ENCODE assay signal across 20 cellular contexts in the genomic region with DNA sequence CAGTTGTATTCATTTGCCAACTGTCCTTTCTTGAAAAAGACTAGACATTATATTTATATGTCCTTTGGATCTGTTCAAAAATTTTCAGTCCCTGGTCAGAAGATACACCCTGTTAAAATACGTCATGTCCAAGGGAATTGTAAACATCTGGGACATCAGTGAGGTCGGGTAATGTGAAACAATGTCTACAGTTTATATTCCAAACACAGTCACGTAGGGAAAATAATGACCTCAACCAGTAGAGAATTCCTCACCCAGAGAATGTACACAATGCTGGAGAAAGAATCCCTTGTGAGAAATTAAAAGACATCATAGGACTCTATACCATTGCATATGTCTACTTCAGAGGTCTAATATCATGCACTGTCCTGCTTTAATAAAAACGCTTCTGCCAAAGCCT.
DNase-seq lines count a peak whose midpoint lies in the region; ATAC-seq, FAIRE-seq and TF ChIP-seq lines count a peak whose summit lies in the region.
"Had no signal": no experiment of that assay in that cellular context is flagged by ENCODE, and none has a peak within 500 bp of the region (broad histone marks: within the 10 kb centered on the region; RNA-seq: fewer than 3 reads in every experiment).

No MANE protein-coding gene starts in this region.

- H3K4me1 ChIP-seq in Panc1 (ENCODE audit: control insufficient read depth, insufficient read depth, low read length): no peaks in the 10 kb centered on the region
- H3K4me1 ChIP-seq: BE2C had no signal

- intact Hi-C loops in Panc1 (cut with micrococcal nuclease; ENCODE audit: unreplicated experiment): no loop called here

- TF ChIP-seq CTCF in AG04450 (IDR thresholded peaks at IDR 0.05; ENCODE audit: low read depth, low read length): no peak
- TF ChIP-seq CTCF in Panc1 (IDR thresholded peaks at IDR 0.05): no peak
- TF ChIP-seq CTCF in choroid plexus epithelial cell (conservative IDR thresholded peaks at IDR 0.05; ENCODE audit: low read depth, low read length): no peak

- ATAC-seq in Panc1: no peak
- no peak for ATAC-seq in HG03565 (IDR thresholded peaks at IDR 0.05; ENCODE audit: unreplicated experiment)
- ATAC-seq: CD8-positive, alpha-beta T cell; GM12878; GM23338; K562 had no signal

- FAIRE-seq in urothelium cell line (lab: Jason Lieb, UNC): peak; percentile 20
- FAIRE-seq: D721Med, GM12878, GM18507, K562 had no signal

- H3K4me3 ChIP-seq in AG04450 (ENCODE audit: low read depth, low read length) (no peak overlapping the region), Panc1 (ENCODE audit: low read depth in 2 of 2, low read length in 2 of 2) (no peak overlapping the region), choroid plexus epithelial cell (ENCODE audit: low read depth, low read length) (no peak overlapping the region)
- H3K4me3 ChIP-seq: GM12878, GM23338, K562 had no signal

- no peak overlapping the region for H3K27ac ChIP-seq in AG04450 (ENCODE audit: low read depth, low read length)
- no peak overlapping the region for H3K27ac ChIP-seq in Panc1 (ENCODE audit: low read length)
- H3K27ac ChIP-seq: C4-2B, HL-60 had no signal

- H3K9me3 ChIP-seq in AG04450 (ENCODE audit: control insufficient read depth, insufficient read depth, low read length) (no peaks in the 10 kb centered on the region), Panc1 (ENCODE audit: control insufficient read depth, insufficient read depth, low read depth, low read length) (no peaks in the 10 kb centered on the region)
- H3K9me3 ChIP-seq: BE2C had no signal

- in situ Hi-C loops in Panc1 (cut with HindIII; ENCODE audit: low pct_unique_long_range_greater_than_20kb, low sequenced_read_pairs): no loop called here

- no peaks in the 10 kb centered on the region for H3K36me3 ChIP-seq in Panc1 (ENCODE audit: control insufficient read depth, insufficient read depth, low read length)
- H3K36me3 ChIP-seq: BE2C had no signal

- BruUV-seq in Panc1 (replicated peaks; lab: Mats Ljungman, UMichigan): no TSS peak

- POLR2A ChIA-PET in AG04450 (lab: Yijun Ruan, JAX): no interaction called here
- POLR2A ChIA-PET in Panc1 (lab: Charles Lee): no interaction called here

- CTCF ChIA-PET in AG04450 (lab: Charles Lee) (no interaction called here), Panc1 (lab: Charles Lee) (no interaction called here)

- DNase-seq in AG04450 (ENCODE audit: low read depth, low spot score): peak; percentile 80
- DNase-seq in Panc1 (ENCODE audit: low read depth, low spot score): peak; percentile 27
- DNase-seq in choroid plexus epithelial cell (ENCODE audit: low read depth): peak; percentile 56
- DNase-seq in urothelium cell line (ENCODE audit: low spot score): no peak
- DNase-seq in glomerular visceral epithelial cell (ENCODE audit: extremely low spot score): no peak
- DNase-seq in NCI-H2081 (lab: John Stamatoyannopoulos, UW): no peak
- DNase-seq: BE2C; CD8-positive, alpha-beta T cell; COR-L47; DMS153; H9; Karpas-422 had no signal

- no peaks in the 10 kb centered on the region for H3K27me3 ChIP-seq in AG04450 (ENCODE audit: control insufficient read depth, insufficient read depth, low read length)
- no peaks in the 10 kb centered on the region for H3K27me3 ChIP-seq in Panc1 (ENCODE audit: control insufficient read depth, insufficient read depth, low read length)
- H3K27me3 ChIP-seq: BE2C had no signal

Comparison
In these comparisons a context has a peak if more than half of its experiments do, and no peak if none do; other contexts are left out.
1. DNase-seq: peak in AG04450 (single experiment), Panc1 (single experiment) and choroid plexus epithelial cell (single experiment); none in urothelium cell line (single experiment), glomerular visceral epithelial cell (single experiment) and NCI-H2081 (0 of 2).